In the genomic region with DNA sequence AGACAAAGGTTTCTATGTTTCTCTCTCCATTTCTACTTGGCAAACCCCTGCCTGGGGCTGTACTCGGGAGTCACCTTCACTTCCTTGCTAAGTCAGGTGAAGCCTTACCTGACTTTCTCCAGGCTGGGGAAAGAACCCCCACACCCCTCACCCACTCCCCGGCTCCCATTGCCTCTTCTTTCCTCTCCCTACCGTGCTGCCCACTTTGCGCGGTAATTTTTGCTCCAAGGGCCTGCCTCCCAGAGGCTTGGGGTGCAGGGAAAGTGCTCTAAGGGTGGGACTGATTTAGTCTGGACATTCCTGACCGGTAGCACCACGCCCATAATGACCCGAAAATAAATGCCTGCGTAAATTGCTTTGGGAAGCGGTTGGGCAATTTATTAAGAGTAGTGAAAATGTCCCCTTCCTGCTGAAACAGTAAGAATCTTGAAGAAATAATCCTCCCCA, we compare ENCODE assay signal across 1 cellular context.
TF ChIP-seq lines count a peak whose summit lies in the region.

No MANE protein-coding gene starts in this region.

TF ChIP-seq in GM23338, 12 proteins besides CTCF, POLR2A, EP300 and RAD21:
- TF ChIP-seq ETS1 (IDR thresholded peaks at IDR 0.05), result no peak
- no peak for TF ChIP-seq STAT1 (IDR thresholded peaks at IDR 0.05; ENCODE audit: unreplicated experiment)
- TF ChIP-seq, protein P1, sequence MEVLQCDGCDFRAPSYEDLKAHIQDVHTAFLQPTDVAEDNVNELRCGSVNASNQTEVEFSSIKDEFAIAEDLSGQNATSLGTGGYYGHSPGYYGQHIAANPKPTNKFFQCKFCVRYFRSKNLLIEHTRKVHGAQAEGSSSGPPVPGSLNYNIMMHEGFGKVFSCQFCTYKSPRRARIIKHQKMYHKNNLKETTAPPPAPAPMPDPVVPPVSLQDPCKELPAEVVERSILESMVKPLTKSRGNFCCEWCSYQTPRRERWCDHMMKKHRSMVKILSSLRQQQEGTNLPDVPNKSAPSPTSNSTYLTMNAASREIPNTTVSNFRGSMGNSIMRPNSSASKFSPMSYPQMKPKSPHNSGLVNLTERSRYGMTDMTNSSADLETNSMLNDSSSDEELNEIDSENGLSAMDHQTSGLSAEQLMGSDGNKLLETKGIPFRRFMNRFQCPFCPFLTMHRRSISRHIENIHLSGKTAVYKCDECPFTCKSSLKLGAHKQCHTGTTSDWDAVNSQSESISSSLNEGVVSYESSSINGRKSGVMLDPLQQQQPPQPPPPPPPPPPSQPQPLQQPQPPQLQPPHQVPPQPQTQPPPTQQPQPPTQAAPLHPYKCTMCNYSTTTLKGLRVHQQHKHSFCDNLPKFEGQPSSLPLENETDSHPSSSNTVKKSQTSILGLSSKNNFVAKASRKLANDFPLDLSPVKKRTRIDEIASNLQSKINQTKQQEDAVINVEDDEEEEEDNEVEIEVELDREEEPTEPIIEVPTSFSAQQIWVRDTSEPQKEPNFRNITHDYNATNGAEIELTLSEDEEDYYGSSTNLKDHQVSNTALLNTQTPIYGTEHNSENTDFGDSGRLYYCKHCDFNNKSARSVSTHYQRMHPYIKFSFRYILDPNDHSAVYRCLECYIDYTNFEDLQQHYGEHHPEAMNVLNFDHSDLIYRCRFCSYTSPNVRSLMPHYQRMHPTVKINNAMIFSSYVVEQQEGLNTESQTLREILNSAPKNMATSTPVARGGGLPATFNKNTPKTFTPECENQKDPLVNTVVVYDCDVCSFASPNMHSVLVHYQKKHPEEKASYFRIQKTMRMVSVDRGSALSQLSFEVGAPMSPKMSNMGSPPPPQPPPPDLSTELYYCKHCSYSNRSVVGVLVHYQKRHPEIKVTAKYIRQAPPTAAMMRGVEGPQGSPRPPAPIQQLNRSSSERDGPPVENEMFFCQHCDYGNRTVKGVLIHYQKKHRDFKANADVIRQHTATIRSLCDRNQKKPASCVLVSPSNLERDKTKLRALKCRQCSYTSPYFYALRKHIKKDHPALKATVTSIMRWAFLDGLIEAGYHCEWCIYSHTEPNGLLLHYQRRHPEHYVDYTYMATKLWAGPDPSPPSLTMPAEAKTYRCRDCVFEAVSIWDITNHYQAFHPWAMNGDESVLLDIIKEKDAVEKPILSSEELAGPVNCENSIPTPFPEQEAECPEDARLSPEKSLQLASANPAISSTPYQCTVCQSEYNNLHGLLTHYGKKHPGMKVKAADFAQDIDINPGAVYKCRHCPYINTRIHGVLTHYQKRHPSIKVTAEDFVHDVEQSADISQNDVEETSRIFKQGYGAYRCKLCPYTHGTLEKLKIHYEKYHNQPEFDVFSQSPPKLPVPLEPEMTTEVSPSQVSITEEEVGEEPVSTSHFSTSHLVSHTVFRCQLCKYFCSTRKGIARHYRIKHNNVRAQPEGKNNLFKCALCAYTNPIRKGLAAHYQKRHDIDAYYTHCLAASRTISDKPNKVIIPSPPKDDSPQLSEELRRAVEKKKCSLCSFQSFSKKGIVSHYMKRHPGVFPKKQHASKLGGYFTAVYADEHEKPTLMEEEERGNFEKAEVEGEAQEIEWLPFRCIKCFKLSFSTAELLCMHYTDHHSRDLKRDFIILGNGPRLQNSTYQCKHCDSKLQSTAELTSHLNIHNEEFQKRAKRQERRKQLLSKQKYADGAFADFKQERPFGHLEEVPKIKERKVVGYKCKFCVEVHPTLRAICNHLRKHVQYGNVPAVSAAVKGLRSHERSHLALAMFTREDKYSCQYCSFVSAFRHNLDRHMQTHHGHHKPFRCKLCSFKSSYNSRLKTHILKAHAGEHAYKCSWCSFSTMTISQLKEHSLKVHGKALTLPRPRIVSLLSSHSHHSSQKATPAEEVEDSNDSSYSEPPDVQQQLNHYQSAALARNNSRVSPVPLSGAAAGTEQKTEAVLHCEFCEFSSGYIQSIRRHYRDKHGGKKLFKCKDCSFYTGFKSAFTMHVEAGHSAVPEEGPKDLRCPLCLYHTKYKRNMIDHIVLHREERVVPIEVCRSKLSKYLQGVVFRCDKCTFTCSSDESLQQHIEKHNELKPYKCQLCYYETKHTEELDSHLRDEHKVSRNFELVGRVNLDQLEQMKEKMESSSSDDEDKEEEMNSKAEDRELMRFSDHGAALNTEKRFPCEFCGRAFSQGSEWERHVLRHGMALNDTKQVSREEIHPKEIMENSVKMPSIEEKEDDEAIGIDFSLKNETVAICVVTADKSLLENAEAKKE (CRISPR knock-in tag; IDR thresholded peaks at IDR 0.05), result no peak
- no peak for TF ChIP-seq ZNF331 (CRISPR knock-in tag; IDR thresholded peaks at IDR 0.05; ENCODE audit: low read depth)
- no peak for TF ChIP-seq JUNB (IDR thresholded peaks at IDR 0.05; ENCODE audit: unreplicated experiment)
- no peak for TF ChIP-seq NANOG (IDR thresholded peaks at IDR 0.05; ENCODE audit: borderline replicate concordance)
- no peak for TF ChIP-seq POLR2AphosphoS5 (IDR thresholded peaks at IDR 0.05; ENCODE audit: low read depth)
- TF ChIP-seq CREB1 (CRISPR knock-in tag; IDR thresholded peaks at IDR 0.05; ENCODE audit: low read depth), result no peak
- no peak for TF ChIP-seq ZNF114 (CRISPR knock-in tag; IDR thresholded peaks at IDR 0.05)
- no peak for TF ChIP-seq REST (IDR thresholded peaks at IDR 0.05; ENCODE audit: unreplicated experiment)
- no peak for TF ChIP-seq EZH2 (IDR thresholded peaks at IDR 0.05; ENCODE audit: low read depth, unreplicated experiment)
- no peak for TF ChIP-seq EZH2phosphoT487 (IDR thresholded peaks at IDR 0.05; ENCODE audit: unreplicated experiment)
